1 cellular context compared by ENCODE assay signal in genomic region chr1:25026304-25026703, GRCh38.
TF ChIP-seq lines count a peak whose summit lies in the region.

No MANE protein-coding gene starts in this region.

TF ChIP-seq in GM23338, 12 proteins besides CTCF, POLR2A, EP300 and RAD21 (continued from another document):
- TF ChIP-seq ZNF462 (CRISPR knock-in tag; IDR thresholded peaks at IDR 0.05): no peak
- no peak for TF ChIP-seq NANOG (IDR thresholded peaks at IDR 0.05; ENCODE audit: borderline replicate concordance)
- TF ChIP-seq EZH2 (IDR thresholded peaks at IDR 0.05; ENCODE audit: low read depth, unreplicated experiment): no peak
- no peak for TF ChIP-seq ZNF114 (CRISPR knock-in tag; IDR thresholded peaks at IDR 0.05)
- no peak for TF ChIP-seq ETS1 (IDR thresholded peaks at IDR 0.05)
- no peak for TF ChIP-seq REST (IDR thresholded peaks at IDR 0.05; ENCODE audit: unreplicated experiment)
- TF ChIP-seq ZNF331 (CRISPR knock-in tag; IDR thresholded peaks at IDR 0.05; ENCODE audit: low read depth): no peak
- no peak for TF ChIP-seq STAT1 (IDR thresholded peaks at IDR 0.05; ENCODE audit: unreplicated experiment)
- TF ChIP-seq JUNB (IDR thresholded peaks at IDR 0.05; ENCODE audit: unreplicated experiment): no peak
- no peak for TF ChIP-seq EZH2phosphoT487 (IDR thresholded peaks at IDR 0.05; ENCODE audit: unreplicated experiment)
TF ChIP-seq in GM23338: peak in this region for 0.
